ENCODE assay signal across 1 cellular context in the genomic region with DNA sequence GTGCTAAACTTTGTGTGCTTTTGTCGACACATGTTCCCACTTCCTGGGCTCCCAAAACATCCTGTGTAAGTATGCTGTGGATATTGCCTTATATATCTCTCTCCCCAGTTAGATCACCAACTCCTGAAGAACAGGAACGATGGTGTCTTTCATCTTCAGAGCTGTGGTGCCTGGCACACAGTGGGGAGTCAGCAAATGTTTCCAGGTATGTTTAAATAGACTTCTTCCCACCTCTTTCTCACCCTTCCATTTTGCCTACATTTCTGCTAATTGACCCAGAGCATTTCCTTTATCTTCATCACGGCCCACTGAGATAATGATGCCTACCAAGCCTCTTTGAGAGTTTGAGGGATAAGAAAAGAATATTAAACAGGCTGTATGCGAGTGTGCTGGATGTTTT.
TF ChIP-seq lines count a peak whose summit lies in the region.

No MANE protein-coding gene starts in this region.

TF ChIP-seq in IMR-90, 13 proteins besides CTCF, POLR2A, EP300 and RAD21 (continued from another document):
- TF ChIP-seq CHD1 (IDR thresholded peaks at IDR 0.05; ENCODE audit: low read depth, low read length) (no peak), SMC3 (IDR thresholded peaks at IDR 0.05; ENCODE audit: low read depth, low read length) (no peak), MAFK (IDR thresholded peaks at IDR 0.05; ENCODE audit: low read depth, low read length) (no peak), FOS (IDR thresholded peaks at IDR 0.05; ENCODE audit: low read depth, low read length) (no peak), BHLHE40 (IDR thresholded peaks at IDR 0.05; ENCODE audit: low read depth, low read length) (no peak), RFX5 (IDR thresholded peaks at IDR 0.05; ENCODE audit: low read depth, low read length) (no peak), NFE2L2 (IDR thresholded peaks at IDR 0.05; ENCODE audit: low read depth, low read length) (no peak), USF2 (IDR thresholded peaks at IDR 0.05; ENCODE audit: low read depth, low read length) (no peak), MAZ (IDR thresholded peaks at IDR 0.05; ENCODE audit: borderline replicate concordance, low read depth, low read length) (no peak)
- TF ChIP-seq, protein P1, sequence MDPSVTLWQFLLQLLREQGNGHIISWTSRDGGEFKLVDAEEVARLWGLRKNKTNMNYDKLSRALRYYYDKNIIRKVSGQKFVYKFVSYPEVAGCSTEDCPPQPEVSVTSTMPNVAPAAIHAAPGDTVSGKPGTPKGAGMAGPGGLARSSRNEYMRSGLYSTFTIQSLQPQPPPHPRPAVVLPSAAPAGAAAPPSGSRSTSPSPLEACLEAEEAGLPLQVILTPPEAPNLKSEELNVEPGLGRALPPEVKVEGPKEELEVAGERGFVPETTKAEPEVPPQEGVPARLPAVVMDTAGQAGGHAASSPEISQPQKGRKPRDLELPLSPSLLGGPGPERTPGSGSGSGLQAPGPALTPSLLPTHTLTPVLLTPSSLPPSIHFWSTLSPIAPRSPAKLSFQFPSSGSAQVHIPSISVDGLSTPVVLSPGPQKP (IDR thresholded peaks at IDR 0.05; ENCODE audit: borderline replicate concordance, low read depth, low read length) = no peak
